Comparison of ENCODE assay signal across 1 cellular context in genomic region chr7:16982640-16983103, GRCh38.
TF ChIP-seq lines count a peak whose summit lies in the region.

No MANE protein-coding gene starts in this region.

TF ChIP-seq in HCT116, 20 proteins besides CTCF, POLR2A, EP300 and RAD21 (continued from another document):
- TF ChIP-seq REST (IDR thresholded peaks at IDR 0.05; ENCODE audit: low read depth) (no peak), EGR1 (IDR thresholded peaks at IDR 0.05; ENCODE audit: low read depth) (no peak), ATF3 (IDR thresholded peaks at IDR 0.05) (no peak)
TF ChIP-seq in HCT116: peak in this region for 0.
